In genomic region chrX:2960861-2961515, GRCh38 we compare ENCODE assay signal across 22 cellular contexts. TPM values are rescaled to one million over a fixed set of nuclear protein-coding genes. Genes with fewer than 3 reads are reported as not detected.
DNase-seq lines count a peak whose midpoint lies in the region; ATAC-seq, FAIRE-seq and TF ChIP-seq lines count a peak whose summit lies in the region.
"Had no signal": no experiment of that assay in that cellular context is flagged by ENCODE, and none has a peak within 500 bp of the region (broad histone marks: within the 10 kb centered on the region; RNA-seq: fewer than 3 reads in every experiment).

No MANE protein-coding gene starts in this region.

- no peak overlapping the region for H2AFZ ChIP-seq in H1 (ENCODE audit: low read length)

- H3K4ac ChIP-seq in H1 (replicated peaks; ENCODE audit: insufficient read length, low read depth, low read length) (no peak overlapping the region), mesendoderm (ENCODE audit: low read depth, low read length) (no peak overlapping the region)

- no peak overlapping the region for H3K56ac ChIP-seq in H1 (replicated peaks; ENCODE audit: insufficient read length, low read depth, low read length)
- H3K56ac ChIP-seq in mesendoderm (ENCODE audit: low read length), result peak overlapping the region; percentile 60

- H3K4me1 Mint-ChIP-seq in stimulated activated naive CD8-positive, alpha-beta T cell treated with anti-CD3 and anti-CD28 coated beads, Interleukin-15, amount 100 ng/mL, for 72 hours, result no peaks in the 10 kb centered on the region

- H4K8ac ChIP-seq in H1 (ENCODE audit: extremely low read depth, insufficient read depth, low read length) (no peak overlapping the region), mesendoderm (ENCODE audit: low read depth, low read length) (no peak overlapping the region)

- TF ChIP-seq POLR2A in H1 (IDR thresholded peaks at IDR 0.05; ENCODE audit: control extremely low read depth in 1 of 2, low read depth in 2 of 2, low read length in 2 of 2), result no peak

- FAIRE-seq in H1 (lab: Jason Lieb, UNC), result no peak
- FAIRE-seq: D721Med, GM12891 had no signal

- peaks cover 16% of the 10 kb centered on the region for H3K36me3 ChIP-seq in HUES48 (ENCODE audit: control insufficient read depth, insufficient read depth, low read length)
- H3K36me3 ChIP-seq in H1 (ENCODE audit: control insufficient read depth in 2 of 4, insufficient read depth in 4 of 4, low read length in 3 of 4), result no peaks in the 10 kb centered on the region
- no peaks in the 10 kb centered on the region for H3K36me3 ChIP-seq in mesendoderm (ENCODE audit: control insufficient read depth, insufficient read depth, low read length)
- H3K36me3 ChIP-seq: BE2C had no signal

- peaks cover 5% of the 10 kb centered on the region for H3K27me3 Mint-ChIP-seq in stimulated activated naive CD8-positive, alpha-beta T cell treated with anti-CD3 and anti-CD28 coated beads, Interleukin-15, amount 100 ng/mL, for 72 hours

- no peak for TF ChIP-seq EP300 in H1 (IDR thresholded peaks at IDR 0.05; ENCODE audit: borderline replicate concordance in 1 of 2, low read depth in 2 of 2, low read length in 2 of 2)

- H3K9ac ChIP-seq in HUES48 (ENCODE audit: low read depth, low read length) (peak overlapping the region; percentile 52), H1 (replicated peaks in 1 of 4; ENCODE audit: extremely low read depth in 1 of 4, low read depth in 3 of 4, low read length in 3 of 4) (no peak overlapping the region), mesendoderm (ENCODE audit: low read length) (no peak overlapping the region)

- TF ChIP-seq CTCF in H1 (IDR thresholded peaks at IDR 0.05; ENCODE audit: control extremely low read depth in 1 of 3, insufficient read depth in 1 of 3, low read depth in 1 of 3, low read length in 3 of 3) (no peak), GM10266 (IDR thresholded peaks at IDR 0.05; ENCODE audit: control insufficient read depth, insufficient read depth, low read depth, missing control alignments) (no peak)

- peak overlapping the region; percentile 9 to 13; a peak in 1 of 4 replicates for H3K4me2 ChIP-seq in H1 (ENCODE audit: insufficient read depth in 1 of 2, low read depth in 2 of 2, low read length in 2 of 2)
- no peak overlapping the region for H3K4me2 ChIP-seq in mesendoderm (ENCODE audit: low read length)

- H3K9me3 ChIP-seq in HUES48 (ENCODE audit: control insufficient read depth, insufficient read depth, low read length), result no peaks in the 10 kb centered on the region
- no peaks in the 10 kb centered on the region for H3K9me3 ChIP-seq in H1 (ENCODE audit: insufficient read depth in 2 of 2, low read depth in 1 of 2, low read length in 1 of 2)
- H3K9me3 ChIP-seq: BE2C had no signal

- POLR2A ChIA-PET in H1 (lab: Charles Lee; ENCODE audit: partially characterized antibody), result interaction anchor here (1.5 kb wide), 1 partner anchor 33 kb away, joined by 3 read pairs; no protein-coding TSS in a partner anchor

- H3K14ac ChIP-seq in H1 (ENCODE audit: insufficient read length), result no peak overlapping the region

- H4K91ac ChIP-seq in H1 (replicated peaks; ENCODE audit: insufficient read length, low read length), result no peak overlapping the region

- H4K20me1 ChIP-seq in H1 (replicated peaks in 1 of 2; ENCODE audit: control insufficient read depth in 1 of 2, insufficient read depth in 2 of 2, low read length in 2 of 2), result no peaks in the 10 kb centered on the region

- H3K27me3 ChIP-seq in HUES48 (ENCODE audit: control insufficient read depth, insufficient read depth, low read length), result no peaks in the 10 kb centered on the region
- no peaks in the 10 kb centered on the region for H3K27me3 ChIP-seq in H1 (replicated peaks in 1 of 4; ENCODE audit: control insufficient read depth in 3 of 4, extremely low read depth in 1 of 4, insufficient read depth in 3 of 4, low read length in 3 of 4)
- H3K27me3 ChIP-seq in mesendoderm (ENCODE audit: insufficient read depth, low read length, poor library complexity), result no peaks in the 10 kb centered on the region
- H3K27me3 ChIP-seq: BE2C had no signal

- H3K9me3 Mint-ChIP-seq in stimulated activated naive CD8-positive, alpha-beta T cell treated with anti-CD3 and anti-CD28 coated beads, Interleukin-15, amount 100 ng/mL, for 72 hours, result no peaks in the 10 kb centered on the region

- H2BK15ac ChIP-seq in H1 (ENCODE audit: low read length) (no peak overlapping the region), mesendoderm (replicated peaks; ENCODE audit: low read depth) (no peak overlapping the region)

- TF ChIP-seq RAD21 in H1 (IDR thresholded peaks at IDR 0.05 in 1 of 2, conservative IDR thresholded peaks at IDR 0.05 in 1 of 2; ENCODE audit: low read depth in 2 of 2, low read length in 2 of 2), result no peak

- peak overlapping the region; percentile 50; the same call in 1 of the 2 replicates for H2BK12ac ChIP-seq in H1 (ENCODE audit: low read depth, low read length)

- DNase-seq in H1 (ENCODE audit: low read depth in 1 of 2, low spot score in 2 of 2) (peak in 1 of 2 experiments; percentile 46), mesendoderm (peak; percentile 41), DMS79 (lab: John Stamatoyannopoulos, UW) (no peak), NCI-H774 (lab: John Stamatoyannopoulos, UW) (no peak), GM10266 (ENCODE audit: extremely low spot score) (no peak)
- no peak for DNase-seq in stimulated activated naive CD8-positive, alpha-beta T cell treated with anti-CD3 and anti-CD28 coated beads, Interleukin-15, amount 100 ng/mL, for 72 hours
- DNase-seq: BE2C, DMS79 treated with DMSO at 0.1 percent for 48 hours, IMR-90, NCI-H1105, NCI-H146, NCI-H2029, NCI-H2227 treated with DMSO at 0.1 percent for 48 hours, NCI-H510A, SHP77 treated with DMSO at 0.1 percent for 48 hours had no signal

- no peak overlapping the region for H2AK5ac ChIP-seq in H1 (ENCODE audit: low read depth, low read length)
- no peak overlapping the region for H2AK5ac ChIP-seq in mesendoderm (ENCODE audit: low read length)

- H3K4me3 ChIP-seq in HUES48 (ENCODE audit: low read depth, low read length) (no peak overlapping the region), H1 (ENCODE audit: extremely low read depth in 1 of 4, insufficient read depth in 2 of 4, low read depth in 3 of 4, low read length in 4 of 4) (no peak overlapping the region), mesendoderm (ENCODE audit: low read length) (no peak overlapping the region)
- H3K4me3 ChIP-seq: SK-N-MC had no signal

- H2BK120ac ChIP-seq in H1 (replicated peaks; ENCODE audit: low read depth, low read length) (no peak overlapping the region), mesendoderm (ENCODE audit: low read depth, low read length) (no peak overlapping the region)

- H4K5ac ChIP-seq in H1 (ENCODE audit: insufficient read length, low read depth, low read length) (no peak overlapping the region), mesendoderm (ENCODE audit: low read length) (no peak overlapping the region)

- CTCF ChIA-PET in H1 (lab: Charles Lee; ENCODE audit: partially characterized antibody), result no interaction called here

- peaks cover 38% of the 10 kb centered on the region for H3K4me1 ChIP-seq in HUES48 (ENCODE audit: control insufficient read depth, insufficient read depth, low read length)
- peaks cover 0 to 12% (median 3%) of the 10 kb centered on the region in 4 experiments; a peak in 4 of 7 replicates for H3K4me1 ChIP-seq in H1 (replicated peaks in 1 of 4; ENCODE audit: control insufficient read depth in 3 of 4, insufficient read depth in 4 of 4, low read length in 3 of 4)
- no peaks in the 10 kb centered on the region for H3K4me1 ChIP-seq in mesendoderm (ENCODE audit: control insufficient read depth, low read depth, low read length)
- H3K4me1 ChIP-seq: BE2C had no signal

- H3K23ac ChIP-seq in H1 (ENCODE audit: insufficient read length), result no peak overlapping the region
- H3K23ac ChIP-seq in mesendoderm (ENCODE audit: low read length), result no peak overlapping the region

- H3K27ac ChIP-seq in HUES48 (ENCODE audit: low read depth, low read length), result peak overlapping the region; percentile 79
- H3K27ac ChIP-seq in H1 (ENCODE audit: low read depth, low read length), result no peak overlapping the region
- peak overlapping the region; percentile 38 for H3K27ac ChIP-seq in mesendoderm (ENCODE audit: low read depth, low read length)
- H3K27ac ChIP-seq: RWPE1, SK-N-MC had no signal

- H2BK20ac ChIP-seq in H1 (ENCODE audit: low read length), result no peak overlapping the region

- peak overlapping the region in 1 of 2 donors; percentile 19 for H3K27ac Mint-ChIP-seq in stimulated activated naive CD8-positive, alpha-beta T cell treated with anti-CD3 and anti-CD28 coated beads, Interleukin-15, amount 100 ng/mL, for 72 hours

- H3K79me2 ChIP-seq in H1 (ENCODE audit: control insufficient read depth in 1 of 2, insufficient read depth in 2 of 2, low read length in 2 of 2), result no peaks in the 10 kb centered on the region
- no peaks in the 10 kb centered on the region for H3K79me2 ChIP-seq in mesendoderm (ENCODE audit: control insufficient read depth, insufficient read depth, low read length)

- no peak for ATAC-seq in stimulated activated naive CD8-positive, alpha-beta T cell treated with anti-CD3 and anti-CD28 coated beads, Interleukin-15, amount 100 ng/mL, for 72 hours

- H3K23me2 ChIP-seq in H1 (ENCODE audit: low read depth, low read length), result no peaks in the 10 kb centered on the region

- WGBS in H1 (ENCODE audit: extremely low coverage in 1 of 2, insufficient coverage in 1 of 2, insufficient read length in 1 of 2, insufficient replicate concordance in 2 of 2, low coverage in 1 of 2, low lambda C conversion rate in 2 of 2, missing lambda C conversion rate in 1 of 2), 2 experiments, result 43% methylated on average over 14 of the region's 14 CpGs; no CpG with 5 or more reads in 1 of the 2 experiments
- no CpG with 5 or more reads among the region's 14 CpGs for WGBS in mesendoderm (ENCODE audit: extremely low coverage, insufficient coverage, low lambda C conversion rate)

- H3K79me1 ChIP-seq in H1 (ENCODE audit: low read depth, low read length), result no peaks in the 10 kb centered on the region
- no peaks in the 10 kb centered on the region for H3K79me1 ChIP-seq in mesendoderm (ENCODE audit: low read length)

- no peak overlapping the region for H3K4me3 Mint-ChIP-seq in stimulated activated naive CD8-positive, alpha-beta T cell treated with anti-CD3 and anti-CD28 coated beads, Interleukin-15, amount 100 ng/mL, for 72 hours

- H3K18ac ChIP-seq in H1 (ENCODE audit: extremely low read depth, low read length) (no peak overlapping the region; the same call in 1 of the 2 replicates), mesendoderm (ENCODE audit: low read length) (no peak overlapping the region)

- H2BK5ac ChIP-seq in H1 (ENCODE audit: low read depth, low read length) (peak overlapping the region; percentile 75; the same call in 1 of the 2 replicates), mesendoderm (ENCODE audit: low read length) (no peak overlapping the region)

RNA-seq across cellular contexts. Expression of gene ARSD, which starts 31.8 kb away (rescaled TPM):
- total RNA-seq in H1 (2021; fragmentation: NEBNext Ultra II Directional; extraction: Animal tissue kit (Norgen Biotek cat#: 25700)), result 3.2 and 3.4 TPM in 2 replicates
- polyA plus RNA-seq in H1 (2011; rRNA removed), result 1.8 and 3.5 TPM in 2 replicates
- polyA plus RNA-seq in H1 (2011; cell fraction: cytosol; rRNA removed), result 2.4 TPM
- polyA plus RNA-seq in H1 (2011; cell fraction: nucleus; rRNA removed), result 3.8 TPM
- 2.2 to 2.5 TPM (median 2.3 TPM) in 4 replicates for polyA plus RNA-seq in H1 (2012, experiment 1 of 2)
- polyA plus RNA-seq in H1 (2012, experiment 2 of 2), result 2.2 TPM
- polyA plus RNA-seq in H1 (2013, experiment 1 of 2), result 3.9 TPM
- polyA plus RNA-seq in H1 (2013, experiment 2 of 2), result 3.7 TPM
- 2.9 and 4.5 TPM in 2 replicates for polyA minus RNA-seq in H1 (2011; rRNA and poly(A)+ RNA removed)
- 3.4 TPM for polyA minus RNA-seq in H1 (2011; cell fraction: cytosol; rRNA and poly(A)+ RNA removed)
- polyA minus RNA-seq in H1 (2011; cell fraction: nucleus; rRNA and poly(A)+ RNA removed), result 2.1 TPM
- 1.4 TPM for polyA plus RNA-seq in mesendoderm (2013, experiment 1 of 2)
- polyA plus RNA-seq in mesendoderm (2013, experiment 2 of 2), result 1.3 TPM

RNA-seq across cellular contexts. Expression of gene ARSH, which starts 45.4 kb away (rescaled TPM):
- not detected in 2 replicates for total RNA-seq in H1 (2021; fragmentation: NEBNext Ultra II Directional; extraction: Animal tissue kit (Norgen Biotek cat#: 25700))
- polyA plus RNA-seq in H1 (2011; rRNA removed), result not detected in 2 replicates
- polyA plus RNA-seq in H1 (2011; cell fraction: cytosol; rRNA removed), result not detected
- not detected for polyA plus RNA-seq in H1 (2011; cell fraction: nucleus; rRNA removed)
- polyA plus RNA-seq in H1 (2012, experiment 1 of 2), result not detected in 4 replicates
- polyA plus RNA-seq in H1 (2012, experiment 2 of 2), result not detected
- not detected for polyA plus RNA-seq in H1 (2013, experiment 1 of 2)
- not detected for polyA plus RNA-seq in H1 (2013, experiment 2 of 2)
- not detected in 2 replicates for polyA minus RNA-seq in H1 (2011; rRNA and poly(A)+ RNA removed)
- polyA minus RNA-seq in H1 (2011; cell fraction: cytosol; rRNA and poly(A)+ RNA removed), result not detected
- polyA minus RNA-seq in H1 (2011; cell fraction: nucleus; rRNA and poly(A)+ RNA removed), result not detected
- polyA plus RNA-seq in mesendoderm (2013, experiment 1 of 2), result not detected
- not detected for polyA plus RNA-seq in mesendoderm (2013, experiment 2 of 2)
- total RNA-seq: A673, H4, IMR-90 had no signal
- polyA plus RNA-seq: IMR-90 had no signal
